In genomic region chr17:8905256-8905778, GRCh38 we compare ENCODE assay signal across 18 cellular contexts. TPM values are rescaled to one million over a fixed set of nuclear protein-coding genes. Genes with fewer than 3 reads are reported as not detected.
DNase-seq lines count a peak whose midpoint lies in the region; ATAC-seq, FAIRE-seq and TF ChIP-seq lines count a peak whose summit lies in the region.
"Had no signal": no experiment of that assay in that cellular context is flagged by ENCODE, and none has a peak within 500 bp of the region (broad histone marks: within the 10 kb centered on the region; RNA-seq: fewer than 3 reads in every experiment).

No MANE protein-coding gene starts in this region.

- DNase-seq in activated naive CD8-positive, alpha-beta T cell treated with anti-CD3 and anti-CD28 coated beads for 36 hours: no peak
- peak; percentile 45 for DNase-seq in activated CD8-positive, alpha-beta memory T cell treated with anti-CD3 and anti-CD28 coated beads, Interleukin-2, amount 50 U/mL, for 48 hours
- DNase-seq in mesenteric fat pad (ENCODE audit: low spot score): peak; percentile 84
- no peak for DNase-seq in middle frontal gyrus (ENCODE audit: extremely low spot score, low spot score)
- DNase-seq in HTR-8/SVneo (ENCODE audit: insufficient read length, low spot score): no peak
- DNase-seq: activated CD4-positive, alpha-beta T cell treated with anti-CD3 and anti-CD28 coated beads, Interleukin-2, amount 50 U/mL, for 1 hour; DMS79; H9; heart right ventricle; MV-4-11; NCI-H1694 treated with DMSO at 0.1 percent for 48 hours; NCI-H774; SHP77 treated with DMSO at 0.1 percent for 48 hours; stimulated activated CD4-positive, alpha-beta T cell treated with anti-CD3 and anti-CD28 coated beads, Interleukin-4, amount 100 ng/mL, for 4 hours had no signal

- FAIRE-seq in HTR-8/SVneo (lab: Jason Lieb, UNC): no peak

- peaks cover 15% of the 10 kb centered on the region for H3K36me3 Mint-ChIP-seq in activated naive CD8-positive, alpha-beta T cell
- H3K36me3 Mint-ChIP-seq in activated naive CD8-positive, alpha-beta T cell treated with anti-CD3 and anti-CD28 coated beads for 36 hours: peaks cover 38% of the 10 kb centered on the region

- no peak for ATAC-seq in SK-N-SH treated with all-trans-retinoic acid at 6 μM for 48 hours
- ATAC-seq: heart right ventricle had no signal

- H3K9me3 Mint-ChIP-seq in activated naive CD8-positive, alpha-beta T cell (ENCODE audit: low read depth): no peaks in the 10 kb centered on the region
- no peaks in the 10 kb centered on the region for H3K9me3 Mint-ChIP-seq in activated naive CD8-positive, alpha-beta T cell treated with anti-CD3 and anti-CD28 coated beads for 36 hours
- H3K9me3 Mint-ChIP-seq: H9 had no signal

- peak overlapping the region; percentile 43 for H3K27ac Mint-ChIP-seq in activated naive CD8-positive, alpha-beta T cell
- no peak overlapping the region for H3K27ac Mint-ChIP-seq in activated naive CD8-positive, alpha-beta T cell treated with anti-CD3 and anti-CD28 coated beads for 36 hours
- H3K27ac Mint-ChIP-seq: H9 had no signal

- H3K4me1 Mint-ChIP-seq in activated naive CD8-positive, alpha-beta T cell (ENCODE audit: low read depth): peaks cover 26% of the 10 kb centered on the region
- H3K4me1 Mint-ChIP-seq in activated naive CD8-positive, alpha-beta T cell treated with anti-CD3 and anti-CD28 coated beads for 36 hours: peaks cover 25% of the 10 kb centered on the region

- no peak overlapping the region for H3K4me3 Mint-ChIP-seq in activated naive CD8-positive, alpha-beta T cell
- no peak overlapping the region for H3K4me3 Mint-ChIP-seq in activated naive CD8-positive, alpha-beta T cell treated with anti-CD3 and anti-CD28 coated beads for 36 hours
- H3K4me3 Mint-ChIP-seq: H9 had no signal

- H3K27me3 Mint-ChIP-seq in activated naive CD8-positive, alpha-beta T cell: no peaks in the 10 kb centered on the region
- H3K27me3 Mint-ChIP-seq in activated naive CD8-positive, alpha-beta T cell treated with anti-CD3 and anti-CD28 coated beads for 36 hours: no peaks in the 10 kb centered on the region

TF ChIP-seq in SK-N-SH treated with all-trans-retinoic acid at 6 μM for 48 hours, 23 proteins besides CTCF, POLR2A, EP300 and RAD21:
- TF ChIP-seq POU6F1 (CRISPR knock-in tag; IDR thresholded peaks at IDR 0.05; ENCODE audit: borderline replicate concordance, low read depth) (no peak), ZFP30 (CRISPR knock-in tag; IDR thresholded peaks at IDR 0.05) (no peak), SNAI2 (CRISPR knock-in tag; IDR thresholded peaks at IDR 0.05) (no peak), OSR1 (CRISPR knock-in tag; IDR thresholded peaks at IDR 0.05) (no peak), ZFP3 (CRISPR knock-in tag; IDR thresholded peaks at IDR 0.05) (no peak), ZNF8 (CRISPR knock-in tag; IDR thresholded peaks at IDR 0.05) (no peak), ZC3H10 (CRISPR knock-in tag; IDR thresholded peaks at IDR 0.05) (no peak), ZNF565 (CRISPR knock-in tag; conservative IDR thresholded peaks at IDR 0.05; ENCODE audit: low read depth) (no peak), RARB (CRISPR knock-in tag; IDR thresholded peaks at IDR 0.05) (no peak), TSHZ2 (CRISPR knock-in tag; IDR thresholded peaks at IDR 0.05) (no peak), CSDC2 (CRISPR knock-in tag; IDR thresholded peaks at IDR 0.05) (no peak)
- TF ChIP-seq, protein P1, sequence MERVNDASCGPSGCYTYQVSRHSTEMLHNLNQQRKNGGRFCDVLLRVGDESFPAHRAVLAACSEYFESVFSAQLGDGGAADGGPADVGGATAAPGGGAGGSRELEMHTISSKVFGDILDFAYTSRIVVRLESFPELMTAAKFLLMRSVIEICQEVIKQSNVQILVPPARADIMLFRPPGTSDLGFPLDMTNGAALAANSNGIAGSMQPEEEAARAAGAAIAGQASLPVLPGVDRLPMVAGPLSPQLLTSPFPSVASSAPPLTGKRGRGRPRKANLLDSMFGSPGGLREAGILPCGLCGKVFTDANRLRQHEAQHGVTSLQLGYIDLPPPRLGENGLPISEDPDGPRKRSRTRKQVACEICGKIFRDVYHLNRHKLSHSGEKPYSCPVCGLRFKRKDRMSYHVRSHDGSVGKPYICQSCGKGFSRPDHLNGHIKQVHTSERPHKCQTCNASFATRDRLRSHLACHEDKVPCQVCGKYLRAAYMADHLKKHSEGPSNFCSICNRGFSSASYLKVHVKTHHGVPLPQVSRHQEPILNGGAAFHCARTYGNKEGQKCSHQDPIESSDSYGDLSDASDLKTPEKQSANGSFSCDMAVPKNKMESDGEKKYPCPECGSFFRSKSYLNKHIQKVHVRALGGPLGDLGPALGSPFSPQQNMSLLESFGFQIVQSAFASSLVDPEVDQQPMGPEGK (CRISPR knock-in tag; IDR thresholded peaks at IDR 0.05; ENCODE audit: borderline replicate concordance): no peak

RNA-seq across cellular contexts. Expression of gene PIK3R6, which starts 37.8 kb away (rescaled TPM):
- total RNA-seq in activated naive CD8-positive, alpha-beta T cell treated with anti-CD3 and anti-CD28 coated beads for 36 hours: 1 to 10 TPM in 1 of 2 experiments, under 1 TPM in 1; 0.88 to 1.0 TPM
- 1.6 TPM for total RNA-seq in mesenteric fat pad
- total RNA-seq: bronchial epithelial cell, H9, osteoblast had no signal

Comparison
In these comparisons a context has a peak if more than half of its experiments do, and no peak if none do; other contexts are left out.
1. DNase-seq: peak in activated CD8-positive, alpha-beta memory T cell treated with anti-CD3 and anti-CD28 coated beads, Interleukin-2, amount 50 U/mL, for 48 hours (single experiment) and mesenteric fat pad (single experiment); none in activated naive CD8-positive, alpha-beta T cell treated with anti-CD3 and anti-CD28 coated beads for 36 hours (single experiment), middle frontal gyrus (single experiment) and HTR-8/SVneo (single experiment).